8 cellular contexts compared by ENCODE assay signal in the genomic region with DNA sequence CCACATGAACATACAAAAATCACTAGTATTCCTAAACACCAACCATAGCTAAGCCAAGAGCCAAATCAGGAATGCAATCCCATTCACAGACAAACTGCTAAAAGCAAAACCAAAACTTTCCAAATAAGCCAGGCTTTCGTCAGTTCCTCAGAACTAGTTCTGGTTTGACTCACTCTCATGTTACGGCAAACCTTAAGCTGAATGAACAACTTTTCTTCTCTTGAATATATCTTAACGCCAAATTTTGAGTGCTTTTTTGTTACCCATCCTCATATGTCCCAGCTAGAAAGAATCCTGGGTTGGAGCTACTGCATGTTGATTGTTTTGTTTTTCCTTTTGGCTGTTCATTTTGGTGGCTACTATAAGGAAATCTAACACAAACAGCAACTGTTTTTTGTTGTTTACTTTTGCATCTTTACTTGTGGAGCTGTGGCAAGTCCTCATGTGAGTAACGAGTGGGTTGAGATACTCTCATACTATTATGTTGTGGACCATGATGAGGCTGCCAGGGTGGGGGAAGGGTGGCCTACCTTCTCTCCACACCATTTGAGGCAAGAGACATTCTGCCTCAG. TPM values are rescaled to one million over a fixed set of nuclear protein-coding genes. Genes with fewer than 3 reads are reported as not detected.
DNase-seq lines count a peak whose midpoint lies in the region; ATAC-seq, FAIRE-seq and TF ChIP-seq lines count a peak whose summit lies in the region.

Gene PDCD1LG2 (plus strand): TSS at position 172 of the 572 bp plus-strand sequence. CDS start 12,016 bp downstream, outside the sequence.

- H3K9ac ChIP-seq in endodermal cell (ENCODE audit: extremely low read depth, low read length, poor library complexity, severe bottlenecking), result no peak within 1 kb of the TSS

- peak within 1 kb of the TSS; percentile 51 for H3K4me3 Mint-ChIP-seq in activated CD8-positive, alpha-beta T cell treated with anti-CD3 and anti-CD28 coated beads for 36 hours
- no peak within 1 kb of the TSS for H3K4me3 Mint-ChIP-seq in endodermal cell

- H3K27me3 Mint-ChIP-seq in activated CD8-positive, alpha-beta T cell treated with anti-CD3 and anti-CD28 coated beads for 36 hours, result no peaks in the 10 kb centered on the region
- no peaks in the 10 kb centered on the region for H3K27me3 Mint-ChIP-seq in endodermal cell (ENCODE audit: insufficient read depth)

- TF ChIP-seq CTCF in AG04449 (IDR thresholded peaks at IDR 0.05; ENCODE audit: insufficient read depth, low read length, missing control alignments) (no peak), endodermal cell (conservative IDR thresholded peaks at IDR 0.05) (no peak)
- TF ChIP-seq CTCF in activated CD8-positive, alpha-beta T cell treated with anti-CD3 and anti-CD28 coated beads for 36 hours (IDR thresholded peaks at IDR 0.05), result no peak

- 88 to 94% methylated on average over 3 to 4 of the region's 4 CpGs for WGBS in endodermal cell (ENCODE audit: insufficient coverage in 1 of 2, insufficient read length in 1 of 2), 2 experiments

- ATAC-seq in GM19025 (IDR thresholded peaks at IDR 0.05; ENCODE audit: low read depth, unreplicated experiment) (peak; percentile 58), HG03135 (IDR thresholded peaks at IDR 0.05; ENCODE audit: unreplicated experiment) (peak; percentile 80)
- ATAC-seq in activated CD8-positive, alpha-beta T cell treated with anti-CD3 and anti-CD28 coated beads for 36 hours, result peak; percentile 95

- intact Hi-C loops in activated CD8-positive, alpha-beta T cell treated with anti-CD3 and anti-CD28 coated beads for 36 hours (cut with micrococcal nuclease), result no loop called here

- peaks cover 36% of the 10 kb centered on the region for H3K4me1 Mint-ChIP-seq in activated CD8-positive, alpha-beta T cell treated with anti-CD3 and anti-CD28 coated beads for 36 hours (ENCODE audit: low read depth)
- H3K4me1 Mint-ChIP-seq in endodermal cell, result peaks cover 5% of the 10 kb centered on the region

- FAIRE-seq in urothelium cell line (lab: Jason Lieb, UNC), result no peak

- H3K27me3 ChIP-seq in endodermal cell (ENCODE audit: control insufficient read depth, insufficient read depth, low read length, poor library complexity, severe bottlenecking), result no peaks in the 10 kb centered on the region

- no peaks in the 10 kb centered on the region for H3K4me1 ChIP-seq in endodermal cell (ENCODE audit: control insufficient read depth, insufficient read depth, low read length)

- H3K4me3 ChIP-seq in AG04449 (ENCODE audit: low read depth, low read length) (peak within 1 kb of the TSS; percentile 64), endodermal cell (ENCODE audit: low read length) (no peak within 1 kb of the TSS)

- no peaks in the 10 kb centered on the region for H3K36me3 ChIP-seq in endodermal cell (ENCODE audit: control insufficient read depth, insufficient read depth, low read length)

- POLR2A ChIA-PET in AG04449 (lab: Yijun Ruan, JAX), result interaction anchor here (0.8 to 2.9 kb wide), 7 partner anchors 41 to 118 kb away, joined by 3 to 11 read pairs (median 5); partner anchors contain the start of genes CD274 and RIC1
- POLR2A ChIA-PET in activated CD8-positive, alpha-beta T cell treated with anti-CD3 and anti-CD28 coated beads for 36 hours (lab: Charles Lee), result interaction anchor here (0.9 to 1.7 kb wide), 4 partner anchors 17 to 90 kb away, joined by 3 to 6 read pairs (median 4); no protein-coding TSS in a partner anchor

- no peaks in the 10 kb centered on the region for H3K9me3 ChIP-seq in endodermal cell (ENCODE audit: control insufficient read depth, low read length)

- CTCF ChIA-PET in AG04449 (lab: Yijun Ruan, JAX), result interaction anchor here (0.8 to 1.4 kb wide), 6 partner anchors 12 to 80 kb away, joined by 3 to 5 read pairs (median 3); partner anchors contain the start of gene CD274
- CTCF ChIA-PET in activated CD8-positive, alpha-beta T cell treated with anti-CD3 and anti-CD28 coated beads for 36 hours (lab: Charles Lee), result interaction anchor here (0.7 to 2.2 kb wide), 8 partner anchors 9 to 73 kb away, joined by 3 to 7 read pairs (median 4); partner anchors contain the start of genes CD274 and PLGRKT

- DNase-seq in AG04449 (ENCODE audit: low read depth, low spot score) (peak; percentile 60), germinal center (ENCODE audit: low spot score) (peak; percentile 15), endodermal cell (no peak), urothelium cell line (ENCODE audit: low spot score) (no peak)
- DNase-seq in activated CD8-positive, alpha-beta T cell treated with anti-CD3 and anti-CD28 coated beads for 36 hours, result peak; percentile 76
- DNase-seq in stimulated activated CD4-positive, alpha-beta T cell treated with anti-CD3 and anti-CD28 coated beads, Interleukin-12 subunit alpha, Interleukin-12 subunit beta, amount 100 ng/mL, for 48 hours (ENCODE audit: low read depth in 2 of 3, low spot score in 1 of 3), result peak; percentile 46 to 49 (median 48)

- peaks cover 1% of the 10 kb centered on the region for H3K9me3 Mint-ChIP-seq in activated CD8-positive, alpha-beta T cell treated with anti-CD3 and anti-CD28 coated beads for 36 hours
- H3K9me3 Mint-ChIP-seq in endodermal cell, result peaks cover 5% of the 10 kb centered on the region

- H3K27ac ChIP-seq in endodermal cell (ENCODE audit: low read depth, low read length), result no peak within 1 kb of the TSS

- peak within 1 kb of the TSS; percentile 88 for H3K27ac Mint-ChIP-seq in activated CD8-positive, alpha-beta T cell treated with anti-CD3 and anti-CD28 coated beads for 36 hours
- H3K27ac Mint-ChIP-seq in endodermal cell, result no peak within 1 kb of the TSS

- no peaks in the 10 kb centered on the region for H3K36me3 Mint-ChIP-seq in activated CD8-positive, alpha-beta T cell treated with anti-CD3 and anti-CD28 coated beads for 36 hours (ENCODE audit: low read depth)
- no peaks in the 10 kb centered on the region for H3K36me3 Mint-ChIP-seq in endodermal cell (ENCODE audit: low read depth)

RNA-seq across cellular contexts. Expression of gene PDCD1LG2, which starts in this region (rescaled TPM):
- under 1 TPM; 0.13 to 0.14 TPM for total RNA-seq in activated CD8-positive, alpha-beta T cell treated with anti-CD3 and anti-CD28 coated beads for 36 hours
- total RNA-seq in endodermal cell, result not detected
- polyA plus RNA-seq in endodermal cell (2013, experiment 1 of 2), result not detected
- not detected for polyA plus RNA-seq in endodermal cell (2013, experiment 2 of 2)

Comparison
In these comparisons a context has a peak if more than half of its experiments do, and no peak if none do; other contexts are left out.
1. Peak in DNase-seq and ATAC-seq in activated CD8-positive, alpha-beta T cell treated with anti-CD3 and anti-CD28 coated beads for 36 hours; RNA of the gene not detected or under 1 TPM.
2. DNase-seq: peak in AG04449 (single experiment), germinal center (single experiment) and stimulated activated CD4-positive, alpha-beta T cell treated with anti-CD3 and anti-CD28 coated beads, Interleukin-12 subunit alpha, Interleukin-12 subunit beta, amount 100 ng/mL, for 48 hours (3 of 3); none in endodermal cell (single experiment) and urothelium cell line (single experiment).
3. Peak in every context shown above with its lines, with median percentiles within 50 percentile points of each other: ATAC-seq.